21 cellular contexts compared by ENCODE assay signal in genomic region chr3:196872316-196872715, GRCh38. TPM values are rescaled to one million over a fixed set of nuclear protein-coding genes. Genes with fewer than 3 reads are reported as not detected.
DNase-seq lines count a peak whose midpoint lies in the region; ATAC-seq, FAIRE-seq and TF ChIP-seq lines count a peak whose summit lies in the region.
"Had no signal": no experiment of that assay in that cellular context is flagged by ENCODE, and none has a peak within 500 bp of the region (broad histone marks: within the 10 kb centered on the region; RNA-seq: fewer than 3 reads in every experiment).

No MANE protein-coding gene starts in this region.

- peaks cover 10% of the 10 kb centered on the region for H3K4me1 Mint-ChIP-seq in progenitor cell of endocrine pancreas (ENCODE audit: low read depth)

- 81 to 83% methylated on average over 4 of the region's 4 CpGs for WGBS in heart right ventricle, 2 donors

- no peak overlapping the region for H3K27ac ChIP-seq in heart right ventricle
- H3K27ac ChIP-seq in kidney (ENCODE audit: low read depth in 2 of 2, low read length in 2 of 2): no peak overlapping the region
- H3K27ac ChIP-seq in Karpas-422 (ENCODE audit: low read length): no peak overlapping the region
- H3K27ac ChIP-seq: KMS-11 had no signal

- H3K4me3 ChIP-seq in fibroblast of villous mesenchyme (ENCODE audit: low read depth, low read length): no peak overlapping the region
- no peak overlapping the region for H3K4me3 ChIP-seq in heart right ventricle
- no peak overlapping the region for H3K4me3 ChIP-seq in kidney (ENCODE audit: low read length in 2 of 2)
- H3K4me3 ChIP-seq in Karpas-422 (ENCODE audit: low read length): no peak overlapping the region
- H3K4me3 ChIP-seq: MG63 had no signal

- DNase-seq in EH (ENCODE audit: low read depth) (peak; percentile 38), astrocyte of the hippocampus (ENCODE audit: low read depth, low spot score) (peak; percentile 39), fibroblast of villous mesenchyme (ENCODE audit: low read depth) (peak; percentile 26), progenitor cell of endocrine pancreas (ENCODE audit: low spot score, unreplicated experiment) (no peak), heart right ventricle (no peak), hypothalamus (lab: John Stamatoyannopoulos, UW) (no peak), kidney (no peak), Karpas-422 (no peak)
- DNase-seq: AML-193, COR-L47, DMS 273 treated with DMSO at 0.1 percent for 48 hours, DND-41, GDM1, MG63, NCI-H1048, NCI-H1436, NCI-H1930, NCI-H226, NCI-H524 had no signal

- no peaks in the 10 kb centered on the region for H3K9me2 ChIP-seq in Karpas-422 (replicated peaks; ENCODE audit: insufficient read depth, low read length)

- peaks cover 36% of the 10 kb centered on the region for H4K20me1 ChIP-seq in Karpas-422 (ENCODE audit: insufficient read depth, low read depth, low read length)

- no peaks in the 10 kb centered on the region for H3K27me3 Mint-ChIP-seq in progenitor cell of endocrine pancreas

- no peak overlapping the region for H2AFZ ChIP-seq in Karpas-422 (ENCODE audit: low read length)

- intact Hi-C loops in heart right ventricle (cut with DNase I) (loop anchor here in 1 of 10 donors (10.0 kb wide), 1 partner anchor 72 kb away; the partner anchor contains the start of gene NCBP2), kidney (cut with DNase I) (no loop called here)

- H3K9me3 ChIP-seq in heart right ventricle (no peaks in the 10 kb centered on the region), kidney (ENCODE audit: control insufficient read depth in 1 of 2, low read length in 2 of 2) (no peaks in the 10 kb centered on the region), Karpas-422 (ENCODE audit: low read length) (no peaks in the 10 kb centered on the region)
- H3K9me3 ChIP-seq: MG63 had no signal

- no peaks in the 10 kb centered on the region for H3K9me3 Mint-ChIP-seq in progenitor cell of endocrine pancreas (ENCODE audit: low read depth)

- no peak overlapping the region for H3K4me2 ChIP-seq in Karpas-422 (ENCODE audit: low read depth, low read length, poor library complexity, severe bottlenecking)
- H3K4me2 ChIP-seq: KMS-11 had no signal

- no peak overlapping the region for H3K9ac ChIP-seq in kidney (ENCODE audit: low read length in 2 of 2)
- no peak overlapping the region for H3K9ac ChIP-seq in Karpas-422 (ENCODE audit: low read length)
- H3K9ac ChIP-seq: KMS-11 had no signal

- no peaks in the 10 kb centered on the region for H3K36me3 Mint-ChIP-seq in progenitor cell of endocrine pancreas (ENCODE audit: insufficient read depth)

- H3K27me3 ChIP-seq in heart right ventricle (no peaks in the 10 kb centered on the region), Karpas-422 (ENCODE audit: low read length) (no peaks in the 10 kb centered on the region)
- H3K27me3 ChIP-seq: MG63 had no signal

- no peak overlapping the region for H3K4me3 Mint-ChIP-seq in progenitor cell of endocrine pancreas (ENCODE audit: low read depth)

- peaks cover 95% of the 10 kb centered on the region for H3K79me2 ChIP-seq in Karpas-422 (ENCODE audit: low read length)

- H3K4me1 ChIP-seq in heart right ventricle (peaks cover 1 to 42% (median 28%) of the 10 kb centered on the region in 9 donors), kidney (ENCODE audit: control insufficient read depth in 1 of 2, insufficient read depth in 1 of 2, low read depth in 1 of 2, low read length in 2 of 2) (peaks cover 3 to 9% of the 10 kb centered on the region in 2 donors), Karpas-422 (ENCODE audit: low read length) (peaks cover 33% of the 10 kb centered on the region)

- TF ChIP-seq CTCF in fibroblast of villous mesenchyme (IDR thresholded peaks at IDR 0.05; ENCODE audit: insufficient read depth, low read depth, low read length): no peak
- no peak for TF ChIP-seq CTCF in progenitor cell of endocrine pancreas (IDR thresholded peaks at IDR 0.05; ENCODE audit: unreplicated experiment)
- no peak for TF ChIP-seq CTCF in heart right ventricle (IDR thresholded peaks at IDR 0.05)
- TF ChIP-seq CTCF in kidney (IDR thresholded peaks at IDR 0.05; ENCODE audit: borderline replicate concordance, extremely low read depth, insufficient read depth): no peak

- ATAC-seq in heart right ventricle: no peak

- peak overlapping the region; percentile 31 for H3K27ac Mint-ChIP-seq in progenitor cell of endocrine pancreas

- peaks cover 0 to 11% (median 5%) of the 10 kb centered on the region in 9 donors for H3K36me3 ChIP-seq in heart right ventricle
- no peaks in the 10 kb centered on the region for H3K36me3 ChIP-seq in kidney (ENCODE audit: control insufficient read depth in 1 of 2, insufficient read depth in 2 of 2, low read length in 2 of 2)
- peaks cover 12% of the 10 kb centered on the region for H3K36me3 ChIP-seq in Karpas-422 (ENCODE audit: insufficient read depth, low read length)

- FAIRE-seq in kidney (lab: Jason Lieb, UNC): no peak
- FAIRE-seq: H1 had no signal

RNA-seq across cellular contexts. Expression of gene SENP5, which starts 4.6 kb away (rescaled TPM):
- total RNA-seq in fibroblast of villous mesenchyme (41.2 and 63.9 TPM in 2 replicates), progenitor cell of endocrine pancreas (41.1 and 41.4 TPM in 2 replicates), heart right ventricle (10 to 100 TPM; 15.2 to 24.9 (median 20.6) TPM), kidney (27.5 TPM)
- polyA plus RNA-seq in heart right ventricle (1 to 10 TPM; 5.8 to 6.4 TPM), kidney (ENCODE audit: insufficient read depth, low read depth, low replicate concordance) (5.8 TPM)
- 53.8 and 73.3 TPM in 2 replicates for total RNA-seq in Karpas-422 (2014; rRNA removed; shearing (Covaris generic); ENCODE audit: low replicate concordance)

Comparison
In these comparisons a context has a peak if more than half of its experiments do, and no peak if none do; other contexts are left out.
1. DNase-seq: peak in EH (single experiment), astrocyte of the hippocampus (single experiment) and fibroblast of villous mesenchyme (single experiment); none in progenitor cell of endocrine pancreas (single experiment), heart right ventricle (0 of 2), hypothalamus (0 of 51), kidney (single experiment) and Karpas-422 (single experiment).